Comparison of ENCODE assay signal across 16 cellular contexts in genomic region chr22:49948116-49948515, GRCh38. TPM values are rescaled to one million over a fixed set of nuclear protein-coding genes. Genes with fewer than 3 reads are reported as not detected.
DNase-seq lines count a peak whose midpoint lies in the region; ATAC-seq and TF ChIP-seq lines count a peak whose summit lies in the region.
"Had no signal": no experiment of that assay in that cellular context is flagged by ENCODE, and none has a peak within 500 bp of the region (broad histone marks: within the 10 kb centered on the region; RNA-seq: fewer than 3 reads in every experiment).

No MANE protein-coding gene starts in this region.

- H3K27ac ChIP-seq in H9 (ENCODE audit: insufficient read length, low read depth, low read length) (no peak overlapping the region), colonic mucosa (peak overlapping the region; percentile 99), tibial nerve (peak overlapping the region; percentile 66 to 95 (median 86))
- H3K27ac ChIP-seq: KMS-11, tibial artery had no signal

- no peak overlapping the region for H3K56ac ChIP-seq in H9 (ENCODE audit: insufficient read length, low read depth, low read length)

- WGBS in H9 (ENCODE audit: extremely low coverage, insufficient read length, low lambda C conversion rate), result no CpG with 5 or more reads among the region's 13 CpGs
- 60 to 81% methylated on average over 6 to 10 of the region's 13 CpGs for WGBS in tibial nerve, 2 donors

- intact Hi-C loops in colonic mucosa (cut with DNase I), result no loop called here

- no peaks in the 10 kb centered on the region for H4K20me1 ChIP-seq in H9 (ENCODE audit: control insufficient read depth, insufficient read depth, insufficient read length)

- H3K27ac Mint-ChIP-seq in H9 (peak overlapping the region in 1 of 3 experiments; percentile 27; a peak in 1 of 7 replicates), mesothelial cell of epicardium (peak overlapping the region; percentile 83)

- ATAC-seq in GM18520 (IDR thresholded peaks at IDR 0.05; ENCODE audit: unreplicated experiment), result no peak
- ATAC-seq: activated naive CD4-positive, alpha-beta T cell treated with anti-CD3 and anti-CD28 coated beads, Interleukin-2, amount 50 U/mL, for 72 hours; naive thymus-derived CD8-positive, alpha-beta T cell had no signal

- H3K18ac ChIP-seq in H9 (ENCODE audit: insufficient read length, low read depth, low read length), result no peak overlapping the region

- H3K79me2 ChIP-seq in H9 (ENCODE audit: insufficient read depth, low read length), result no peaks in the 10 kb centered on the region

- no peak overlapping the region for H2AFZ ChIP-seq in H9 (ENCODE audit: low read length)

- no peak overlapping the region for H2BK5ac ChIP-seq in H9 (ENCODE audit: insufficient read length, low read length)

- H2AK5ac ChIP-seq in H9 (ENCODE audit: insufficient read length, low read length), result no peak overlapping the region

- TF ChIP-seq CTCF in H9 (conservative IDR thresholded peaks at IDR 0.05), result no peak
- no peak for TF ChIP-seq CTCF in colonic mucosa (IDR thresholded peaks at IDR 0.05)
- TF ChIP-seq CTCF in mesothelial cell of epicardium (IDR thresholded peaks at IDR 0.05; ENCODE audit: unreplicated experiment), result no peak
- TF ChIP-seq CTCF in tibial nerve (IDR thresholded peaks at IDR 0.05), result no peak

- H3K36me3 ChIP-seq in colonic mucosa, result no peaks in the 10 kb centered on the region
- H3K36me3 ChIP-seq in tibial nerve, result no peaks in the 10 kb centered on the region
- H3K36me3 ChIP-seq: tibial artery had no signal

- H2BK20ac ChIP-seq in H9 (ENCODE audit: low read depth, low read length, poor library complexity, severe bottlenecking), result no peak overlapping the region

- no peak for TF ChIP-seq EP300 in tibial nerve (IDR thresholded peaks at IDR 0.05)

- no peaks in the 10 kb centered on the region for H3K36me3 Mint-ChIP-seq in H9 (ENCODE audit: insufficient read depth in 1 of 3, low read depth in 3 of 3)
- H3K36me3 Mint-ChIP-seq in mesothelial cell of epicardium, result no peaks in the 10 kb centered on the region
- H3K36me3 Mint-ChIP-seq: activated naive CD4-positive, alpha-beta T cell treated with anti-CD3 and anti-CD28 coated beads, Interleukin-2, amount 50 U/mL, for 72 hours; naive thymus-derived CD8-positive, alpha-beta T cell had no signal

- H2BK120ac ChIP-seq in H9 (ENCODE audit: low read depth, low read length, poor library complexity, severe bottlenecking), result no peak overlapping the region

- H4K8ac ChIP-seq in H9 (replicated peaks; ENCODE audit: insufficient read length, low read depth, low read length), result no peak overlapping the region

- no peak overlapping the region for H3K14ac ChIP-seq in H9 (ENCODE audit: insufficient read depth, low read length)

- H3K4me3 ChIP-seq in colonic mucosa (peak overlapping the region; percentile 43), tibial nerve (peak overlapping the region in 1 of 4 donors; percentile 18)
- H3K4me3 ChIP-seq: tibial artery had no signal

- H2BK12ac ChIP-seq in H9 (ENCODE audit: insufficient read length, low read depth, low read length), result no peak overlapping the region

- H3K4ac ChIP-seq in H9 (ENCODE audit: low read depth, low read length), result no peak overlapping the region

- no peak overlapping the region for H3T11ph ChIP-seq in H9 (ENCODE audit: low read length)

- H3K23me2 ChIP-seq in H9 (ENCODE audit: insufficient read length, low read depth, low read length, poor library complexity, severe bottlenecking), result no peaks in the 10 kb centered on the region

- no peaks in the 10 kb centered on the region for H3K9me3 ChIP-seq in H9 (ENCODE audit: control insufficient read depth, low read depth, low read length)
- no peaks in the 10 kb centered on the region for H3K9me3 ChIP-seq in colonic mucosa
- no peaks in the 10 kb centered on the region for H3K9me3 ChIP-seq in tibial nerve
- H3K9me3 ChIP-seq: tibial artery had no signal

- H3K9ac ChIP-seq in H9 (ENCODE audit: extremely low read depth, insufficient read length, low read length) (no peak overlapping the region), colonic mucosa (ENCODE audit: low read depth in 2 of 2, low read length in 2 of 2) (peak overlapping the region; percentile 93 to 95)
- H3K9ac ChIP-seq: KMS-11 had no signal

- no peaks in the 10 kb centered on the region for H3K79me1 ChIP-seq in H9 (ENCODE audit: insufficient read depth, low read depth, low read length, poor library complexity, severe bottlenecking)

- no peaks in the 10 kb centered on the region for H3K27me3 ChIP-seq in H9 (ENCODE audit: insufficient read depth, low read length)
- H3K27me3 ChIP-seq in colonic mucosa, result no peaks in the 10 kb centered on the region
- H3K27me3 ChIP-seq in tibial nerve, result no peaks in the 10 kb centered on the region
- H3K27me3 ChIP-seq: tibial artery had no signal

- no peak for TF ChIP-seq POLR2A in tibial nerve (IDR thresholded peaks at IDR 0.05)

- H4K5ac ChIP-seq in H9 (ENCODE audit: insufficient read length, low read depth, low read length), result no peak overlapping the region

- no peak overlapping the region for H4K91ac ChIP-seq in H9 (ENCODE audit: insufficient read length, low read depth, low read length)

- no peaks in the 10 kb centered on the region for H3K4me1 ChIP-seq in H9 (ENCODE audit: insufficient read depth, low read length)
- H3K4me1 ChIP-seq in colonic mucosa, result peaks cover 23% of the 10 kb centered on the region
- peaks cover 0 to 54% (median 22%) of the 10 kb centered on the region in 4 donors for H3K4me1 ChIP-seq in tibial nerve

- H3K4me3 Mint-ChIP-seq in H9 (no peak overlapping the region), mesothelial cell of epicardium (no peak overlapping the region)
- H3K4me3 Mint-ChIP-seq: naive thymus-derived CD8-positive, alpha-beta T cell had no signal

- no peak overlapping the region for H3K23ac ChIP-seq in H9 (ENCODE audit: insufficient read length, low read depth, low read length)

- peaks cover 13 to 30% of the 10 kb centered on the region in 2 experiments for H3K4me1 Mint-ChIP-seq in H9
- peaks cover 39% of the 10 kb centered on the region for H3K4me1 Mint-ChIP-seq in mesothelial cell of epicardium

- no peaks in the 10 kb centered on the region for H3K27me3 Mint-ChIP-seq in H9 (ENCODE audit: low read depth)
- no peaks in the 10 kb centered on the region for H3K27me3 Mint-ChIP-seq in mesothelial cell of epicardium (ENCODE audit: low read depth)
- H3K27me3 Mint-ChIP-seq: naive thymus-derived CD8-positive, alpha-beta T cell had no signal

- DNase-seq in H9 (peak; percentile 39), colonic mucosa (peak; percentile 80), mesothelial cell of epicardium (ENCODE audit: low spot score in 2 of 2, unreplicated experiment in 2 of 2) (no peak), tibial nerve (ENCODE audit: low spot score in 2 of 2) (no peak), foreskin melanocyte (no peak), NCI-H345 treated with DMSO at 0.1 percent for 48 hours (lab: John Stamatoyannopoulos, UW; ENCODE audit: unreplicated experiment) (no peak)
- DNase-seq in activated effector memory CD4-positive, alpha-beta T cell treated with anti-CD3 and anti-CD28 coated beads, Interleukin-2, amount 50 U/mL, for 16 hours, result no peak
- DNase-seq: activated T-cell treated with anti-CD3 and anti-CD28 coated beads, Interleukin-2, amount 50 U/mL, for 48 hours; naive thymus-derived CD8-positive, alpha-beta T cell; NCI-H1092 treated with DMSO at 0.1 percent for 48 hours; posterior cingulate gyrus; stimulated activated CD4-positive, alpha-beta T cell treated with anti-CD3 and anti-CD28 coated beads, Interleukin-12 subunit alpha, Interleukin-12 subunit beta, amount 100 ng/mL, for 4 hours; tibial artery had no signal

- H3K9me3 Mint-ChIP-seq in H9, result no peaks in the 10 kb centered on the region
- H3K9me3 Mint-ChIP-seq in mesothelial cell of epicardium, result no peaks in the 10 kb centered on the region
- H3K9me3 Mint-ChIP-seq: activated naive CD4-positive, alpha-beta T cell treated with anti-CD3 and anti-CD28 coated beads, Interleukin-2, amount 50 U/mL, for 72 hours had no signal

- no peak overlapping the region for H3K4me2 ChIP-seq in H9 (ENCODE audit: insufficient read depth, insufficient read length, low read length)
- H3K4me2 ChIP-seq: KMS-11 had no signal

- no peak overlapping the region for H2BK15ac ChIP-seq in H9 (ENCODE audit: low read depth, low read length)

RNA-seq across cellular contexts. Expression of gene PIM3, which starts 12.5 kb away (rescaled TPM):
- total RNA-seq in H9 (2021) (43.4 and 45.1 TPM in 2 replicates), colonic mucosa (10 to 100 TPM; 65.6 to 74.4 TPM), mesothelial cell of epicardium (57.5 to 62.5 TPM (median 59.8 TPM) in 3 replicates), tibial nerve (100 to 1,000 TPM in 3 of 4 donors, 10 to 100 TPM in 1; 98.3 to 138 (median 119) TPM)

RNA-seq across cellular contexts. Expression of gene CRELD2, which starts 29.7 kb away (rescaled TPM):
- total RNA-seq in H9 (2021), result 34.7 and 37.9 TPM in 2 replicates
- total RNA-seq in colonic mucosa, result 100 to 1,000 TPM in 1 of 2 donors, 10 to 100 TPM in 1; 43.6 to 133 TPM
- 41.4 to 42.2 TPM (median 41.9 TPM) in 3 replicates for total RNA-seq in mesothelial cell of epicardium
- 10 to 100 TPM; 44.8 to 80.4 (median 65.1) TPM for total RNA-seq in tibial nerve

RNA-seq across cellular contexts. Expression of gene ALG12, which starts 29.9 kb away (rescaled TPM):
- 19.2 and 20.6 TPM in 2 replicates for total RNA-seq in H9 (2021)
- 10 to 100 TPM; 17.8 to 43.5 TPM for total RNA-seq in colonic mucosa
- total RNA-seq in mesothelial cell of epicardium, result 26.4 to 30.9 TPM (median 26.8 TPM) in 3 replicates
- total RNA-seq in tibial nerve, result 10 to 100 TPM in 3 of 4 donors, 1 to 10 TPM in 1; 9.0 to 17.4 (median 14.5) TPM

Comparison
In these comparisons a context has a peak if more than half of its experiments do, and no peak if none do; other contexts are left out.
1. DNase-seq: peak in H9 (single experiment) and colonic mucosa (single experiment); none in mesothelial cell of epicardium (0 of 2), tibial nerve (0 of 2), foreskin melanocyte (single experiment), NCI-H345 treated with DMSO at 0.1 percent for 48 hours (single experiment) and activated effector memory CD4-positive, alpha-beta T cell treated with anti-CD3 and anti-CD28 coated beads, Interleukin-2, amount 50 U/mL, for 16 hours (single experiment).